In the genomic region with DNA sequence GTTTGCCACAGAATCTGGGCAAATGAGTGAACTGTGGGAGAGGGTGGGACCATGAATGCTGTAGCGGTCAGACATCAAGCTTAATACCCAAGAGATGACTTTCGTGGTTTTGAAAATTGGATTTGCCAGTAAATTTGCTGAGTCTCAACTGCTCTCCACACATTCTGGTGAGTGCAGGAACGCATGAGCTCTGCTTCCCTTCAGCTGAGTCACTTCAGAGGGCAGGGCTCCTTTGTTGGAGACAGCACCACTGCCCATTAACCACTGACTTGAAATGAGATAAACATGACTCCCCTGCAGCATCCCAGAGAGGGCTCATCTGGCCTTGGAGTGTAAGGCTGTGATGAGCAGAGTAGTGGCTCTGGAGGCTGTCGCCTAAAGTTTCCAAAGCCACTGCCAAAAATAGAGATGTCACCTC, we compare ENCODE assay signal across 14 cellular contexts. TPM values are rescaled to one million over a fixed set of nuclear protein-coding genes. Genes with fewer than 3 reads are reported as not detected.
DNase-seq lines count a peak whose midpoint lies in the region; TF ChIP-seq lines count a peak whose summit lies in the region.
"Had no signal": no experiment of that assay in that cellular context is flagged by ENCODE, and none has a peak within 500 bp of the region (broad histone marks: within the 10 kb centered on the region; RNA-seq: fewer than 3 reads in every experiment).

No MANE protein-coding gene starts in this region.

- H4K20me1 ChIP-seq in hepatocyte (ENCODE audit: insufficient read depth, poor library complexity, severe bottlenecking) = no peaks in the 10 kb centered on the region

- H3K4me1 ChIP-seq in hepatocyte (ENCODE audit: insufficient read depth) = no peaks in the 10 kb centered on the region
- H3K4me1 ChIP-seq: Peyer's patch had no signal

- H3K4me2 ChIP-seq in hepatocyte = no peak overlapping the region

- H3K27ac ChIP-seq in hepatocyte = peak overlapping the region; percentile 53
- H3K27ac ChIP-seq: lower lobe of right lung, Peyer's patch had no signal

- H3K79me2 ChIP-seq in hepatocyte = no peaks in the 10 kb centered on the region

- no peaks in the 10 kb centered on the region for H3K9me3 ChIP-seq in hepatocyte (ENCODE audit: low read depth)
- H3K9me3 ChIP-seq: lower lobe of right lung, Peyer's patch had no signal

- peaks cover 55% of the 10 kb centered on the region for H3K36me3 Mint-ChIP-seq in HFFc6 (ENCODE audit: low read depth)

- H3K9me2 ChIP-seq in hepatocyte (replicated peaks; ENCODE audit: insufficient read depth) = no peaks in the 10 kb centered on the region

- H3K4me3 Mint-ChIP-seq in HFFc6 = peak overlapping the region; percentile 70
- H3K4me3 Mint-ChIP-seq: CD4-positive, alpha-beta memory T cell; type B pancreatic cell had no signal

- peaks cover 4% of the 10 kb centered on the region for H3K36me3 ChIP-seq in hepatocyte (replicated peaks; ENCODE audit: insufficient read depth, low read depth)

- H2AFZ ChIP-seq in hepatocyte = no peak overlapping the region

- H3K27me3 Mint-ChIP-seq in HFFc6 (ENCODE audit: insufficient read depth) = no peaks in the 10 kb centered on the region; the same call in 1 of the 2 replicates
- H3K27me3 Mint-ChIP-seq: CD4-positive, alpha-beta memory T cell; type B pancreatic cell had no signal

- TF ChIP-seq CTCF in HFFc6 (IDR thresholded peaks at IDR 0.05) = no peak
- TF ChIP-seq CTCF in hepatocyte (IDR thresholded peaks at IDR 0.05; ENCODE audit: poor library complexity) = no peak

- H3K27ac Mint-ChIP-seq in HFFc6 = peak overlapping the region; percentile 94
- H3K27ac Mint-ChIP-seq: type B pancreatic cell had no signal

- no peaks in the 10 kb centered on the region for H3K9me3 Mint-ChIP-seq in HFFc6
- H3K9me3 Mint-ChIP-seq: CD4-positive, alpha-beta memory T cell; type B pancreatic cell had no signal

- H3K4me3 ChIP-seq in hepatocyte = no peak overlapping the region
- H3K4me3 ChIP-seq: lower lobe of right lung, Peyer's patch had no signal

- WGBS in hepatocyte (ENCODE audit: low lambda C conversion rate, missing lambda C conversion rate) = 78% methylated on average over 4 of the region's 4 CpGs

- peaks cover 94% of the 10 kb centered on the region for H3K4me1 Mint-ChIP-seq in HFFc6 (ENCODE audit: low read depth)

- DNase-seq in A172 (ENCODE audit: low spot score) (peak; percentile 96), HFFc6 (peak; percentile 98), amniotic stem cell (lab: John Stamatoyannopoulos, UW) (peak; percentile 95), hepatocyte (ENCODE audit: low spot score) (no peak), NCI-H446 (lab: John Stamatoyannopoulos, UW) (no peak), NCI-H69 (lab: John Stamatoyannopoulos, UW) (no peak), 8988T (no peak)
- no peak for DNase-seq in activated CD8-positive, alpha-beta memory T cell treated with anti-CD3 and anti-CD28 coated beads, Interleukin-2, amount 50 U/mL, for 4 hours
- DNase-seq: activated CD8-positive, alpha-beta memory T cell treated with anti-CD3 and anti-CD28 coated beads for 24 hours; CD4-positive, alpha-beta memory T cell; cortex of kidney; lower lobe of right lung; Peyer's patch had no signal

- H3K27me3 ChIP-seq in hepatocyte = no peaks in the 10 kb centered on the region
- H3K27me3 ChIP-seq: Peyer's patch had no signal

RNA-seq across cellular contexts. Expression of gene RARRES1, which starts 22.6 kb away (rescaled TPM):
- not detected in 2 replicates for total RNA-seq in A172 (2014; rRNA removed; shearing (Covaris generic))
- 1 to 10 TPM in 1 of 6 experiments, under 1 TPM in 4, not detected in 1; 0.51 to 1.3 (median 0.77) TPM for total RNA-seq in HFFc6 (2021; fragmentation: NEBNext Ultra II Directional; extraction: Animal tissue kit (Norgen Biotek cat#: 25700))
- total RNA-seq in hepatocyte = 73.1 and 90.3 TPM in 2 replicates
- 36.9 and 40.7 TPM in 2 replicates for polyA plus RNA-seq in hepatocyte
- total RNA-seq: CD4-positive, alpha-beta memory T cell had no signal
- polyA plus RNA-seq: CD4-positive, alpha-beta memory T cell had no signal

RNA-seq across cellular contexts. Expression of gene LXN, which starts 37.2 kb away (rescaled TPM):
- not detected in 2 replicates for total RNA-seq in A172 (2014; rRNA removed; shearing (Covaris generic))
- 10 to 100 TPM; 12.2 to 18.8 (median 16.2) TPM for total RNA-seq in HFFc6 (2021; fragmentation: NEBNext Ultra II Directional; extraction: Animal tissue kit (Norgen Biotek cat#: 25700))
- total RNA-seq in hepatocyte = 19.6 and 26.6 TPM in 2 replicates
- polyA plus RNA-seq in hepatocyte = 21.3 and 24.8 TPM in 2 replicates

Comparison
In these comparisons a context has a peak if more than half of its experiments do, and no peak if none do; other contexts are left out.
1. DNase-seq: peak in A172 (single experiment), HFFc6 (single experiment) and amniotic stem cell (single experiment); none in hepatocyte (single experiment), NCI-H446 (0 of 2), NCI-H69 (single experiment), activated CD8-positive, alpha-beta memory T cell treated with anti-CD3 and anti-CD28 coated beads, Interleukin-2, amount 50 U/mL, for 4 hours (single experiment) and 8988T (single experiment).
2. RNA of gene RARRES1, which starts 22.6 kb away (total RNA-seq): 73.1 to 90.3 TPM in hepatocyte; 0.51 to 1.3 TPM in HFFc6 and not detected in A172; every median in the first group is over 10 times any median in the second.
3. RNA of gene LXN, which starts 37.2 kb away (total RNA-seq): 19.6 to 26.6 TPM in hepatocyte and 12.2 to 18.8 TPM in HFFc6; not detected in A172; every median in the first group is over 10 times any median in the second.